8 cellular contexts compared by ENCODE assay signal in the genomic region with DNA sequence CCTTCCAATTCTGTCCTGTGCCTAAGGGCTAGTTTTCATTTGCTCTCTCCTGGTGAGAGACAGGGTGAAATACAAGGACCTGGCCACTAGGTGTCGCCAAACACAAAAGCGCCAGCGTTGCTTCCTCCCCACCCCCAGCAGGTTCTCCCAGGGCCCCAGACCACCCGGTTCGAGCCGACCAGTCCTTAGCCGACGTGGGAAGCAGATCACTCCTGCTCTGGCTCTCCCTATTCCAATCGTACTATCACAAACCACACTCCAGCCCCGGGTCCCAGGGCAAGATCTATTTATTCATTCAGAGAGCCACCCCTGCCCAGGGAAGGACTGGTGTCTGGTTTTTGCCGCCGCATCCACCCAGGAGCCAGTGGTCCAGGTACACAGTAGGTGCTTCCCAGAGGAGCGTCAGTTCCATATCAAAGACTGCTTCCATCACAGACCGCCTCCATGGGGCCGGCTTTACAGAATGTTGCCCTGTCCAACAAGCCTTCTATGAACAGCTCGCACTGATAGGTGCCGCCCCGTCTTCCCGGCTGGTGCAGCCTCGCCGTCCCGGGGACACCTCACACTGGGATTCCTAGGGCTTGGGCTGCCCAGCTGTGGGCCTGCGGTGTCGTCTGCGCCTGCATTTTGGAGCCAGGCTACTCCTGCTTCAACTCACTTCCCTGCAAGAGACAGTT. TPM values are rescaled to one million over a fixed set of nuclear protein-coding genes. Genes with fewer than 3 reads are reported as not detected.
A peak's percentile ranks its signal among the peaks of the same experiment; 100 is the strongest.
DNase-seq lines count a peak whose midpoint lies in the region; ATAC-seq, FAIRE-seq and TF ChIP-seq lines count a peak whose summit lies in the region.

No MANE protein-coding gene starts in this region.

- H3K9me3 ChIP-seq in WERI-Rb-1 (ENCODE audit: severe bottlenecking): no peaks in the 10 kb centered on the region

- H3K27ac ChIP-seq in WERI-Rb-1: peak overlapping the region; percentile 44; the same call in 1 of the 2 replicates

- peak; percentile 89 for TF ChIP-seq CTCF in WERI-Rb-1 (IDR thresholded peaks at IDR 0.05; ENCODE audit: low read depth, low read length)
- peak; percentile 96 for TF ChIP-seq CTCF in bronchial epithelial cell (IDR thresholded peaks at IDR 0.05; ENCODE audit: insufficient read depth, low read length, severe bottlenecking)

- H3K36me3 ChIP-seq in WERI-Rb-1 (no peaks in the 10 kb centered on the region), bronchial epithelial cell (ENCODE audit: control insufficient read depth, insufficient read depth, low read length) (peaks cover 8% of the 10 kb centered on the region)

- DNase-seq in AML-193 (lab: John Stamatoyannopoulos, UW) (peak; percentile 46 to 53), NCI-H2081 treated with DMSO at 0.1 percent for 48 hours (lab: John Stamatoyannopoulos, UW) (peak; percentile 21), WERI-Rb-1 (peak; percentile 82), bronchial epithelial cell (ENCODE audit: low read depth) (peak; percentile 52), inferior parietal cortex (ENCODE audit: extremely low spot score) (peak; percentile 88)
- DNase-seq in stimulated activated CD4-positive, alpha-beta T cell treated with anti-CD3 and anti-CD28 coated beads, Interleukin-12 subunit alpha, Interleukin-12 subunit beta, amount 100 ng/mL, for 48 hours (ENCODE audit: low read depth in 2 of 3, low spot score in 1 of 3): peak; percentile 58 to 73 (median 59)

- H3K4me3 ChIP-seq in WERI-Rb-1 (ENCODE audit: low read depth, low read length) (no peak overlapping the region), bronchial epithelial cell (ENCODE audit: low read depth, low read length) (no peak overlapping the region)

- FAIRE-seq in bronchial epithelial cell (lab: Jason Lieb, UNC): no peak

- ATAC-seq in GM21529 (IDR thresholded peaks at IDR 0.05; ENCODE audit: unreplicated experiment) (peak; percentile 68), HG02852 (IDR thresholded peaks at IDR 0.05; ENCODE audit: unreplicated experiment) (no peak)

- H3K27me3 ChIP-seq in WERI-Rb-1 (ENCODE audit: insufficient read depth, low read depth, severe bottlenecking) (no peaks in the 10 kb centered on the region), bronchial epithelial cell (ENCODE audit: control insufficient read depth, insufficient read depth, low read length) (no peaks in the 10 kb centered on the region)

RNA-seq across cellular contexts. Expression of gene CTNNBIP1, which starts 35.0 kb away (rescaled TPM):
- total RNA-seq in bronchial epithelial cell: 107 and 181 TPM in 2 replicates

RNA-seq across cellular contexts. Expression of gene CLSTN1, which starts 51.3 kb away (rescaled TPM):
- total RNA-seq in bronchial epithelial cell: 131 and 142 TPM in 2 replicates

Comparison
In these comparisons a context has a peak if more than half of its experiments do, and no peak if none do; other contexts are left out.
1. DNase-seq: peak in every context shown above with its lines; median percentile 88 in inferior parietal cortex; 82 in WERI-Rb-1; 59 in stimulated activated CD4-positive, alpha-beta T cell treated with anti-CD3 and anti-CD28 coated beads, Interleukin-12 subunit alpha, Interleukin-12 subunit beta, amount 100 ng/mL, for 48 hours; 52 in bronchial epithelial cell; 50 in AML-193; 21 in NCI-H2081 treated with DMSO at 0.1 percent for 48 hours.